ENCODE assay signal across 18 cellular contexts in genomic region chr12:51746416-51746815, GRCh38.
"Had no signal": no experiment of that assay in that cellular context is flagged by ENCODE, and none has a peak within 500 bp of the region (broad histone marks: within the 10 kb centered on the region; RNA-seq: fewer than 3 reads in every experiment).

No MANE protein-coding gene starts in this region.

- DNase-seq: KBM-7, MV-4-11, NCI-H1048, NCI-H1105, NCI-H1417, NCI-H1436 treated with DMSO at 0.1 percent for 48 hours, NCI-H1694 treated with DMSO at 0.1 percent for 48 hours, NCI-H1930, NCI-H2081, NCI-H2107, NCI-H2227 treated with DMSO at 0.1 percent for 48 hours, NCI-H524 treated with DMSO at 0.1 percent for 48 hours, NCI-H774, Right ventricle myocardium superior, RPMI8226, SIG-M5 had no signal

- H3K9me3 ChIP-seq: SJSA1 had no signal

- H3K27ac ChIP-seq: SJSA1, SK-N-MC had no signal

- H3K4me3 ChIP-seq: SJSA1, SK-N-MC had no signal

- H3K4me1 ChIP-seq: SJSA1 had no signal

- H3K27me3 ChIP-seq: SJSA1 had no signal
